Comparison of ENCODE assay signal across 17 cellular contexts in the genomic region with DNA sequence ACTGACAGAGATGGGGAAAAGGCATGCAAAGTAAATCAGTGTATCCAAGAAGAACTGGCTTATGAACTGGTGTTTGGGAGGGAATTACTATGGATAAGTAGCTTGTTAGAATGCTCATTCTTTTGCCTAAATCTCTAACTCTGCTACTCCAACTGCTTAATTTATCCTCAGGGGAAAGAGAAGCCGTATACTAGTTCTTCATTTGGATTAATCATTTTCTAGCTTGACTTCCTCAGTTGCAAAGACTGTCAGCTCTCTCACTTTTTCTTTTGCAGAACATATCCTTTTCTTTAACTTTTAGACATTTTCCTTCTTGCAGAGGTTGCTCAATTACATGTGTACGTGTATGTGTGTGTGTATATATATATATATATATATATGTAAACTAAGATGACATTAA. TPM values are rescaled to one million over a fixed set of nuclear protein-coding genes. Genes with fewer than 3 reads are reported as not detected.
DNase-seq lines count a peak whose midpoint lies in the region; ATAC-seq and TF ChIP-seq lines count a peak whose summit lies in the region.
"Had no signal": no experiment of that assay in that cellular context is flagged by ENCODE, and none has a peak within 500 bp of the region (broad histone marks: within the 10 kb centered on the region; RNA-seq: fewer than 3 reads in every experiment).

No MANE protein-coding gene starts in this region.

- peaks cover 73% of the 10 kb centered on the region for H3K36me3 Mint-ChIP-seq in activated CD4-positive, alpha-beta T cell treated with anti-CD3 and anti-CD28 coated beads, Interleukin-2, amount 10 ng/mL, durations not matched to agents 7 days and 5 days (ENCODE audit: low read depth)
- peaks cover 36% of the 10 kb centered on the region for H3K36me3 Mint-ChIP-seq in activated T-helper 17 cell treated with anti-CD3 and anti-CD28 coated beads, Interleukin-2, amount 50 U/mL, for 72 hours (ENCODE audit: low read depth)
- no peaks in the 10 kb centered on the region for H3K36me3 Mint-ChIP-seq in nephron (ENCODE audit: low read depth)

- peak overlapping the region; percentile 20 for H3K4me3 Mint-ChIP-seq in activated CD4-positive, alpha-beta T cell treated with anti-CD3 and anti-CD28 coated beads, Interleukin-2, amount 10 ng/mL, durations not matched to agents 7 days and 5 days
- H3K4me3 Mint-ChIP-seq in activated T-helper 17 cell treated with anti-CD3 and anti-CD28 coated beads, Interleukin-2, amount 50 U/mL, for 72 hours: peak overlapping the region; percentile 90
- H3K4me3 Mint-ChIP-seq in nephron: no peak overlapping the region

- peaks cover 8% of the 10 kb centered on the region for H3K9me3 Mint-ChIP-seq in activated CD4-positive, alpha-beta T cell treated with anti-CD3 and anti-CD28 coated beads, Interleukin-2, amount 10 ng/mL, durations not matched to agents 7 days and 5 days
- H3K9me3 Mint-ChIP-seq in activated T-helper 17 cell treated with anti-CD3 and anti-CD28 coated beads, Interleukin-2, amount 50 U/mL, for 72 hours: no peaks in the 10 kb centered on the region
- H3K9me3 Mint-ChIP-seq in nephron: peaks cover 2% of the 10 kb centered on the region

- peaks cover 85% of the 10 kb centered on the region for H3K4me1 Mint-ChIP-seq in activated CD4-positive, alpha-beta T cell treated with anti-CD3 and anti-CD28 coated beads, Interleukin-2, amount 10 ng/mL, durations not matched to agents 7 days and 5 days
- H3K4me1 Mint-ChIP-seq in activated T-helper 17 cell treated with anti-CD3 and anti-CD28 coated beads, Interleukin-2, amount 50 U/mL, for 72 hours: peaks cover 69% of the 10 kb centered on the region
- peaks cover 3% of the 10 kb centered on the region for H3K4me1 Mint-ChIP-seq in nephron

- DNase-seq in activated CD4-positive, alpha-beta T cell treated with anti-CD3 and anti-CD28 coated beads, Interleukin-2, amount 10 ng/mL, durations not matched to agents 7 days and 5 days: no peak
- no peak for DNase-seq in activated CD4-positive, alpha-beta T cell treated with anti-CD3 and anti-CD28 coated beads for 4 hours
- no peak for DNase-seq in effector CD4-positive, alpha-beta T cell
- DNase-seq: amygdala, Karpas-422, mesenchymal stem cell, NCI-H1694, NCI-H524 treated with DMSO at 0.1 percent for 48 hours, occipital lobe, RPMI8226, small intestine, testis had no signal

- POLR2A ChIA-PET in activated CD4-positive, alpha-beta T cell treated with anti-CD3 and anti-CD28 coated beads, Interleukin-2, amount 10 ng/mL, durations not matched to agents 7 days and 5 days (lab: Charles Lee): no interaction called here

- no peak for TF ChIP-seq CTCF in nephron (IDR thresholded peaks at IDR 0.05; ENCODE audit: unreplicated experiment in 3 of 3)

- ATAC-seq in HG02943 (IDR thresholded peaks at IDR 0.05; ENCODE audit: low read depth, unreplicated experiment): peak; percentile 70
- ATAC-seq in activated T-helper 17 cell treated with anti-CD3 and anti-CD28 coated beads, Interleukin-2, amount 50 U/mL, for 72 hours (replicated peaks): no peak
- no peak for ATAC-seq in GM18519 (IDR thresholded peaks at IDR 0.05; ENCODE audit: low FRiP score, unreplicated experiment)
- no peak for ATAC-seq in GM21717 (IDR thresholded peaks at IDR 0.05; ENCODE audit: unreplicated experiment)

- H3K27ac Mint-ChIP-seq in activated CD4-positive, alpha-beta T cell treated with anti-CD3 and anti-CD28 coated beads, Interleukin-2, amount 10 ng/mL, durations not matched to agents 7 days and 5 days: peak overlapping the region; percentile 52
- peak overlapping the region; percentile 100 for H3K27ac Mint-ChIP-seq in activated T-helper 17 cell treated with anti-CD3 and anti-CD28 coated beads, Interleukin-2, amount 50 U/mL, for 72 hours
- peak overlapping the region; percentile 9 to 55 (median 28) for H3K27ac Mint-ChIP-seq in nephron

- CTCF ChIA-PET in activated CD4-positive, alpha-beta T cell treated with anti-CD3 and anti-CD28 coated beads, Interleukin-2, amount 10 ng/mL, durations not matched to agents 7 days and 5 days (lab: Charles Lee): interaction anchor here (1.0 to 2.6 kb wide), 7 partner anchors 9 to 149 kb away, joined by 3 to 8 read pairs (median 4); no protein-coding TSS in a partner anchor

- H3K27me3 Mint-ChIP-seq in activated CD4-positive, alpha-beta T cell treated with anti-CD3 and anti-CD28 coated beads, Interleukin-2, amount 10 ng/mL, durations not matched to agents 7 days and 5 days: no peaks in the 10 kb centered on the region
- H3K27me3 Mint-ChIP-seq in activated T-helper 17 cell treated with anti-CD3 and anti-CD28 coated beads, Interleukin-2, amount 50 U/mL, for 72 hours: no peaks in the 10 kb centered on the region
- H3K27me3 Mint-ChIP-seq in nephron (ENCODE audit: low read depth): no peaks in the 10 kb centered on the region

RNA-seq across cellular contexts. Expression of a gene that starts 21.9 kb away (rescaled TPM):
- total RNA-seq in activated CD4-positive, alpha-beta T cell treated with anti-CD3 and anti-CD28 coated beads, Interleukin-2, amount 10 ng/mL, durations not matched to agents 7 days and 5 days: 10 to 100 TPM; 51.1 to 57.4 TPM
- total RNA-seq in activated T-helper 17 cell treated with anti-CD3 and anti-CD28 coated beads, Interleukin-2, amount 50 U/mL, for 72 hours: 10 to 100 TPM; 43.5 to 69.7 TPM

Comparison
In these comparisons a context has a peak if more than half of its experiments do, and no peak if none do; other contexts are left out.
1. H3K27ac Mint-ChIP-seq: peak in every context shown above with its lines; median percentile 100 in activated T-helper 17 cell treated with anti-CD3 and anti-CD28 coated beads, Interleukin-2, amount 50 U/mL, for 72 hours; 52 in activated CD4-positive, alpha-beta T cell treated with anti-CD3 and anti-CD28 coated beads, Interleukin-2, amount 10 ng/mL, durations not matched to agents 7 days and 5 days; 28 in nephron.
2. H3K4me3 Mint-ChIP-seq: peak in activated CD4-positive, alpha-beta T cell treated with anti-CD3 and anti-CD28 coated beads, Interleukin-2, amount 10 ng/mL, durations not matched to agents 7 days and 5 days (single experiment) and activated T-helper 17 cell treated with anti-CD3 and anti-CD28 coated beads, Interleukin-2, amount 50 U/mL, for 72 hours (single experiment); none in nephron (0 of 3).